8 cellular contexts compared by ENCODE assay signal in genomic region chr9:131423171-131423581, GRCh38. TPM values are rescaled to one million over a fixed set of nuclear protein-coding genes. Genes with fewer than 3 reads are reported as not detected.
A peak's percentile ranks its signal among the peaks of the same experiment; 100 is the strongest.
DNase-seq lines count a peak whose midpoint lies in the region; ATAC-seq and TF ChIP-seq lines count a peak whose summit lies in the region.

No MANE protein-coding gene starts in this region.

- peaks cover 13% of the 10 kb centered on the region for H3K4me1 ChIP-seq in mesendoderm (ENCODE audit: control insufficient read depth, low read depth, low read length)

- no CpG with 5 or more reads among the region's 14 CpGs for WGBS in mesendoderm (ENCODE audit: extremely low coverage, insufficient coverage, low lambda C conversion rate)

- no peak for TF ChIP-seq CTCF in endothelial cell (IDR thresholded peaks at IDR 0.05; ENCODE audit: unreplicated experiment)

- H3K36me3 Mint-ChIP-seq in activated naive CD4-positive, alpha-beta T cell treated with anti-CD3 and anti-CD28 coated beads, Interleukin-2, amount 50 U/mL, for 24 hours: no peaks in the 10 kb centered on the region
- H3K36me3 Mint-ChIP-seq in endothelial cell (ENCODE audit: low read depth, unreplicated experiment): peaks cover 4% of the 10 kb centered on the region

- H3K23ac ChIP-seq in mesendoderm (ENCODE audit: low read length): no peak overlapping the region

- peaks cover 2% of the 10 kb centered on the region for H3K36me3 ChIP-seq in mesendoderm (ENCODE audit: control insufficient read depth, insufficient read depth, low read length)

- no peaks in the 10 kb centered on the region for H3K9me3 Mint-ChIP-seq in activated naive CD4-positive, alpha-beta T cell treated with anti-CD3 and anti-CD28 coated beads, Interleukin-2, amount 50 U/mL, for 24 hours
- no peaks in the 10 kb centered on the region for H3K9me3 Mint-ChIP-seq in endothelial cell (ENCODE audit: unreplicated experiment)

- H3K4me1 Mint-ChIP-seq in activated naive CD4-positive, alpha-beta T cell treated with anti-CD3 and anti-CD28 coated beads, Interleukin-2, amount 50 U/mL, for 24 hours: peaks cover 74% of the 10 kb centered on the region
- peaks cover 47% of the 10 kb centered on the region for H3K4me1 Mint-ChIP-seq in endothelial cell (ENCODE audit: unreplicated experiment)

- no peak overlapping the region for H3K4ac ChIP-seq in mesendoderm (ENCODE audit: low read depth, low read length)

- no peak overlapping the region for H3K4me3 ChIP-seq in mesendoderm (ENCODE audit: low read length)

- no peaks in the 10 kb centered on the region for H3K27me3 Mint-ChIP-seq in activated naive CD4-positive, alpha-beta T cell treated with anti-CD3 and anti-CD28 coated beads, Interleukin-2, amount 50 U/mL, for 24 hours
- peaks cover 7% of the 10 kb centered on the region for H3K27me3 Mint-ChIP-seq in endothelial cell (ENCODE audit: unreplicated experiment)

- no peaks in the 10 kb centered on the region for H3K27me3 ChIP-seq in mesendoderm (ENCODE audit: insufficient read depth, low read length, poor library complexity)

- H4K5ac ChIP-seq in mesendoderm (ENCODE audit: low read length): no peak overlapping the region

- no peak overlapping the region for H4K8ac ChIP-seq in mesendoderm (ENCODE audit: low read depth, low read length)

- H3K27ac ChIP-seq in mesendoderm (ENCODE audit: low read depth, low read length): peak overlapping the region; percentile 39

- H2BK5ac ChIP-seq in mesendoderm (ENCODE audit: low read length): no peak overlapping the region

- no peak overlapping the region for H3K18ac ChIP-seq in mesendoderm (ENCODE audit: low read length)

- H3K79me1 ChIP-seq in mesendoderm (ENCODE audit: low read length): peaks cover 9% of the 10 kb centered on the region

- H2AK5ac ChIP-seq in mesendoderm (ENCODE audit: low read length): no peak overlapping the region

- no peak overlapping the region for H3K56ac ChIP-seq in mesendoderm (ENCODE audit: low read length)

- ATAC-seq in HG03460 (IDR thresholded peaks at IDR 0.05; ENCODE audit: unreplicated experiment): no peak

- H3K4me3 Mint-ChIP-seq in activated naive CD4-positive, alpha-beta T cell treated with anti-CD3 and anti-CD28 coated beads, Interleukin-2, amount 50 U/mL, for 24 hours: no peak overlapping the region
- H3K4me3 Mint-ChIP-seq in endothelial cell (ENCODE audit: unreplicated experiment): no peak overlapping the region

- H3K27ac Mint-ChIP-seq in activated naive CD4-positive, alpha-beta T cell treated with anti-CD3 and anti-CD28 coated beads, Interleukin-2, amount 50 U/mL, for 24 hours: peak overlapping the region; percentile 46
- peak overlapping the region; percentile 92 for H3K27ac Mint-ChIP-seq in endothelial cell (ENCODE audit: unreplicated experiment)

- peaks cover 94% of the 10 kb centered on the region for H3K79me2 ChIP-seq in mesendoderm (ENCODE audit: control insufficient read depth, insufficient read depth, low read length)

- no peak overlapping the region for H3K4me2 ChIP-seq in mesendoderm (ENCODE audit: low read length)

- no peak overlapping the region for H2BK120ac ChIP-seq in mesendoderm (ENCODE audit: low read depth, low read length)

- no peak overlapping the region for H2BK15ac ChIP-seq in mesendoderm (replicated peaks; ENCODE audit: low read depth)

- DNase-seq in activated naive CD4-positive, alpha-beta T cell treated with Interleukin-2 at 50 U/mL for 16 hours: no peak
- peak; percentile 48 for DNase-seq in endothelial cell (ENCODE audit: low spot score)
- peak; percentile 96 for DNase-seq in mesendoderm
- DNase-seq in ureter (ENCODE audit: low spot score): peak; percentile 73
- DNase-seq in OCI-M2 (lab: John Stamatoyannopoulos, UW; ENCODE audit: unreplicated experiment): no peak

- H3K9ac ChIP-seq in mesendoderm (ENCODE audit: low read length): no peak overlapping the region

TF ChIP-seq in PFSK-1, 5 proteins besides CTCF, POLR2A, EP300 and RAD21:
- TF ChIP-seq FOXP2 (optimal IDR thresholded peaks at IDR 0.05; ENCODE audit: borderline replicate concordance, extremely low read depth, extremely low read length, insufficient read depth) (peak; percentile 36), POLR2AphosphoS5 (IDR thresholded peaks at IDR 0.05; ENCODE audit: low read depth, low read length) (no peak)

RNA-seq across cellular contexts. Expression of gene PRRC2B, which starts 29.3 kb away (rescaled TPM):
- polyA plus RNA-seq in PFSK-1 (2012; ENCODE audit: insufficient read length, low read depth): 78.9 TPM
- 350 TPM for total RNA-seq in endothelial cell (ENCODE audit: unreplicated experiment)
- 62.7 TPM for polyA plus RNA-seq in mesendoderm (2013, experiment 1 of 2)
- polyA plus RNA-seq in mesendoderm (2013, experiment 2 of 2): 70.0 TPM
- 215 TPM for total RNA-seq in ureter

Comparison
In these comparisons a context has a peak if more than half of its experiments do, and no peak if none do; other contexts are left out.
1. DNase-seq: peak in endothelial cell (single experiment), mesendoderm (single experiment) and ureter (single experiment); none in activated naive CD4-positive, alpha-beta T cell treated with Interleukin-2 at 50 U/mL for 16 hours (single experiment) and OCI-M2 (single experiment).